ENCODE assay signal across 8 cellular contexts in genomic region chr17:7250655-7251329, GRCh38. TPM values are rescaled to one million over a fixed set of nuclear protein-coding genes. Genes with fewer than 3 reads are reported as not detected.
A peak's percentile ranks its signal among the peaks of the same experiment; 100 is the strongest.
DNase-seq lines count a peak whose midpoint lies in the region; ATAC-seq and TF ChIP-seq lines count a peak whose summit lies in the region.

No MANE protein-coding gene starts in this region.

- peak overlapping the region; percentile 98 for H3K27ac Mint-ChIP-seq in activated T-cell treated with anti-CD3 and anti-CD28 coated beads, Interleukin-2, amount 50 U/mL, for 72 hours
- H3K27ac Mint-ChIP-seq in type B pancreatic cell, result peak overlapping the region; percentile 92

- no peaks in the 10 kb centered on the region for H3K27me3 ChIP-seq in right lobe of liver

- H3K4me3 ChIP-seq in right lobe of liver, result peak overlapping the region; percentile 75 to 96 (median 85)

- no peak for DNase-seq in activated T-cell treated with anti-CD3 and anti-CD28 coated beads, Interleukin-2, amount 50 U/mL, for 72 hours
- no peak for DNase-seq in activated T-cell treated with anti-CD3 and anti-CD28 coated beads for 4 hours
- peak; percentile 36 for DNase-seq in astrocyte of the hippocampus (ENCODE audit: low read depth, low spot score)
- DNase-seq in right lobe of liver, result peak in 1 of 3 donors; percentile 70
- no peak for DNase-seq in type B pancreatic cell (ENCODE audit: extremely low spot score, unreplicated experiment)
- no peak for DNase-seq in COLO668 (lab: John Stamatoyannopoulos, UW; ENCODE audit: unreplicated experiment)
- DNase-seq in DMS114 treated with DMSO at 0.1 percent for 48 hours (lab: John Stamatoyannopoulos, UW; ENCODE audit: unreplicated experiment), result no peak
- DNase-seq in NCI-H748 treated with DMSO at 0.1 percent for 48 hours (lab: John Stamatoyannopoulos, UW), result no peak

- ATAC-seq in activated T-cell treated with anti-CD3 and anti-CD28 coated beads, Interleukin-2, amount 50 U/mL, for 72 hours (replicated peaks in 1 of 2), result no peak
- ATAC-seq in right lobe of liver, result no peak

- 2% methylated on average over 22 of the region's 33 CpGs for WGBS in right lobe of liver (ENCODE audit: insufficient coverage, low coverage, low lambda C conversion rate, missing lambda C conversion rate)

- TF ChIP-seq POLR2A in right lobe of liver (IDR thresholded peaks at IDR 0.05), result no peak

- peaks cover 0 to 18% (median 9%) of the 10 kb centered on the region in 4 donors for H3K36me3 ChIP-seq in right lobe of liver

- no peak for TF ChIP-seq CTCF in right lobe of liver (IDR thresholded peaks at IDR 0.05)
- TF ChIP-seq CTCF in type B pancreatic cell (conservative IDR thresholded peaks at IDR 0.05), result no peak

- peak overlapping the region; percentile 93 to 99 for H3K4me3 Mint-ChIP-seq in activated T-cell treated with anti-CD3 and anti-CD28 coated beads, Interleukin-2, amount 50 U/mL, for 72 hours
- peak overlapping the region; percentile 97 for H3K4me3 Mint-ChIP-seq in type B pancreatic cell

- peaks cover 9 to 22% of the 10 kb centered on the region in 2 donors for H3K36me3 Mint-ChIP-seq in activated T-cell treated with anti-CD3 and anti-CD28 coated beads, Interleukin-2, amount 50 U/mL, for 72 hours (ENCODE audit: insufficient read depth in 2 of 2)
- peaks cover 24% of the 10 kb centered on the region for H3K36me3 Mint-ChIP-seq in type B pancreatic cell

- intact Hi-C loops in right lobe of liver (cut with DNase I), result no loop called here

- H3K4me1 Mint-ChIP-seq in activated T-cell treated with anti-CD3 and anti-CD28 coated beads, Interleukin-2, amount 50 U/mL, for 72 hours (ENCODE audit: low read depth), result peaks cover 46% of the 10 kb centered on the region
- peaks cover 37% of the 10 kb centered on the region for H3K4me1 Mint-ChIP-seq in type B pancreatic cell (ENCODE audit: unreplicated experiment)

- H3K4me1 ChIP-seq in right lobe of liver, result peaks cover 0 to 28% (median 8%) of the 10 kb centered on the region in 4 donors

- no peaks in the 10 kb centered on the region for H3K9me3 ChIP-seq in right lobe of liver

- no peaks in the 10 kb centered on the region for H3K9me3 Mint-ChIP-seq in activated T-cell treated with anti-CD3 and anti-CD28 coated beads, Interleukin-2, amount 50 U/mL, for 72 hours
- H3K9me3 Mint-ChIP-seq in type B pancreatic cell, result no peaks in the 10 kb centered on the region

- no peaks in the 10 kb centered on the region for H3K27me3 Mint-ChIP-seq in activated T-cell treated with anti-CD3 and anti-CD28 coated beads, Interleukin-2, amount 50 U/mL, for 72 hours (ENCODE audit: low read depth)
- no peaks in the 10 kb centered on the region for H3K27me3 Mint-ChIP-seq in type B pancreatic cell

- peak overlapping the region; percentile 99 to 100 (median 99) for H3K27ac ChIP-seq in right lobe of liver

RNA-seq across cellular contexts. Expression of gene CTDNEP1, which starts 0.7 kb away (rescaled TPM):
- total RNA-seq in activated T-cell treated with anti-CD3 and anti-CD28 coated beads, Interleukin-2, amount 50 U/mL, for 72 hours, result 100 to 1,000 TPM; 184 to 186 TPM
- total RNA-seq in right lobe of liver, result 10 to 100 TPM; 25.9 to 34.6 (median 31.9) TPM
- 138 and 154 TPM in 2 replicates for total RNA-seq in type B pancreatic cell (ENCODE audit: low replicate concordance)

RNA-seq across cellular contexts. Expression of gene ELP5, which starts 1.2 kb away (rescaled TPM):
- 10 to 100 TPM; 62.1 to 89.5 TPM for total RNA-seq in activated T-cell treated with anti-CD3 and anti-CD28 coated beads, Interleukin-2, amount 50 U/mL, for 72 hours
- 10 to 100 TPM; 14.2 to 29.6 (median 22.9) TPM for total RNA-seq in right lobe of liver
- 43.1 and 55.7 TPM in 2 replicates for total RNA-seq in type B pancreatic cell (ENCODE audit: low replicate concordance)

RNA-seq across cellular contexts. Expression of gene GABARAP, which starts 8.5 kb away (rescaled TPM):
- 100 to 1,000 TPM; 244 to 246 TPM for total RNA-seq in activated T-cell treated with anti-CD3 and anti-CD28 coated beads, Interleukin-2, amount 50 U/mL, for 72 hours
- 100 to 1,000 TPM; 238 to 330 (median 244) TPM for total RNA-seq in right lobe of liver
- total RNA-seq in type B pancreatic cell (ENCODE audit: low replicate concordance), result 478 and 570 TPM in 2 replicates

RNA-seq across cellular contexts. Expression of gene CLDN7, which starts 11.5 kb away (rescaled TPM):
- total RNA-seq in activated T-cell treated with anti-CD3 and anti-CD28 coated beads, Interleukin-2, amount 50 U/mL, for 72 hours, result 1 to 10 TPM; 1.9 to 3.1 TPM
- total RNA-seq in right lobe of liver, result 100 to 1,000 TPM in 1 of 6 experiments, 10 to 100 TPM in 4, 1 to 10 TPM in 1; 9.6 to 114 (median 23.3) TPM
- 118 and 284 TPM in 2 replicates for total RNA-seq in type B pancreatic cell (ENCODE audit: low replicate concordance)

RNA-seq across cellular contexts. Expression of gene PHF23, which starts 11.5 kb away (rescaled TPM):
- total RNA-seq in activated T-cell treated with anti-CD3 and anti-CD28 coated beads, Interleukin-2, amount 50 U/mL, for 72 hours, result 10 to 100 TPM; 28.9 to 32.2 TPM
- total RNA-seq in right lobe of liver (10 to 100 TPM; 16.0 to 24.3 (median 18.2) TPM), type B pancreatic cell (ENCODE audit: low replicate concordance) (42.8 and 61.1 TPM in 2 replicates)
